In genomic region chr15:34721802-34722795, GRCh38 we compare ENCODE assay signal across 9 cellular contexts. TPM values are rescaled to one million over a fixed set of nuclear protein-coding genes. Genes with fewer than 3 reads are reported as not detected.
DNase-seq lines count a peak whose midpoint lies in the region; ATAC-seq and TF ChIP-seq lines count a peak whose summit lies in the region.
"Had no signal": no experiment of that assay in that cellular context is flagged by ENCODE, and none has a peak within 500 bp of the region (broad histone marks: within the 10 kb centered on the region; RNA-seq: fewer than 3 reads in every experiment).

No MANE protein-coding gene starts in this region.

- intact Hi-C loops in lower lobe of right lung (cut with DNase I) (no loop called here), uterus (cut with DNase I; ENCODE audit: low total_unique reads) (no loop called here)

- H3K4me1 ChIP-seq in ectodermal cell (ENCODE audit: control insufficient read depth, insufficient read depth, low read length) (peaks cover 21% of the 10 kb centered on the region), lower lobe of right lung (no peaks in the 10 kb centered on the region), uterus (no peaks in the 10 kb centered on the region)

- TF ChIP-seq POLR2A in uterus (IDR thresholded peaks at IDR 0.05) = no peak

- H3K36me3 ChIP-seq in ectodermal cell (ENCODE audit: control insufficient read depth, insufficient read depth, low read length) = no peaks in the 10 kb centered on the region
- H3K36me3 ChIP-seq in lower lobe of right lung = no peaks in the 10 kb centered on the region
- no peaks in the 10 kb centered on the region for H3K36me3 ChIP-seq in uterus
- H3K36me3 ChIP-seq: upper lobe of left lung had no signal

- H3K27ac ChIP-seq in ectodermal cell (ENCODE audit: insufficient read depth, low read depth, low read length, poor library complexity, severe bottlenecking) (peak overlapping the region; percentile 91), lower lobe of right lung (no peak overlapping the region), uterus (no peak overlapping the region)
- H3K27ac ChIP-seq: upper lobe of left lung had no signal

- H3K9me3 ChIP-seq in ectodermal cell (ENCODE audit: control insufficient read depth, low read length) = no peaks in the 10 kb centered on the region
- H3K9me3 ChIP-seq in lower lobe of right lung = no peaks in the 10 kb centered on the region
- no peaks in the 10 kb centered on the region for H3K9me3 ChIP-seq in uterus
- H3K9me3 ChIP-seq: upper lobe of left lung had no signal

- DNase-seq in DMS 273 treated with DMSO at 0.1 percent for 48 hours (lab: John Stamatoyannopoulos, UW) (peak; percentile 49), NCI-H345 (lab: John Stamatoyannopoulos, UW) (peak; percentile 41), lower lobe of right lung (no peak), uterus (peak; percentile 13 to 19), RKO (ENCODE audit: low spot score) (no peak)
- no peak for DNase-seq in activated CD4-positive, CD25-positive, alpha-beta regulatory T cell (lab: John Stamatoyannopoulos, UW)

- ATAC-seq in lower lobe of right lung (peak; percentile 74 to 80), GM21390 (IDR thresholded peaks at IDR 0.05; ENCODE audit: unreplicated experiment) (no peak)

- H3K27me3 ChIP-seq in ectodermal cell (ENCODE audit: control insufficient read depth, insufficient read depth, low read length, poor library complexity, severe bottlenecking) (no peaks in the 10 kb centered on the region), lower lobe of right lung (ENCODE audit: low read depth) (no peaks in the 10 kb centered on the region), uterus (no peaks in the 10 kb centered on the region)
- H3K27me3 ChIP-seq: upper lobe of left lung had no signal

- TF ChIP-seq CTCF in lower lobe of right lung (IDR thresholded peaks at IDR 0.05) = no peak
- TF ChIP-seq CTCF in uterus (IDR thresholded peaks at IDR 0.05) = no peak

- WGBS in ectodermal cell, 2 experiments = 6 to 9% methylated on average over 28 to 32 of the region's 34 CpGs

- H3K4me3 ChIP-seq in ectodermal cell (ENCODE audit: insufficient read depth, low read depth, low read length) (peak overlapping the region; percentile 18), lower lobe of right lung (peak overlapping the region; percentile 12), uterus (no peak overlapping the region)

RNA-seq across cellular contexts. Expression of gene GJD2, which starts 32.7 kb away (rescaled TPM):
- polyA plus RNA-seq in ectodermal cell (2013, experiment 1 of 4) = not detected
- polyA plus RNA-seq in ectodermal cell (2013, experiment 2 of 4) = not detected
- polyA plus RNA-seq in ectodermal cell (2013, experiment 3 of 4) = not detected
- 0.08 TPM for polyA plus RNA-seq in ectodermal cell (2013, experiment 4 of 4)
- total RNA-seq in lower lobe of right lung (not detected), uterus (under 1 TPM in 1 of 4 donors, not detected in 3; 0.14 TPM)
- total RNA-seq: upper lobe of left lung had no signal

Comparison
In these comparisons a context has a peak if more than half of its experiments do, and no peak if none do; other contexts are left out.
1. DNase-seq: peak in DMS 273 treated with DMSO at 0.1 percent for 48 hours (single experiment), NCI-H345 (single experiment) and uterus (2 of 2); none in lower lobe of right lung (single experiment), RKO (single experiment) and activated CD4-positive, CD25-positive, alpha-beta regulatory T cell (0 of 4).
2. H3K4me3 ChIP-seq: peak in ectodermal cell (single experiment) and lower lobe of right lung (single experiment); none in uterus (0 of 2).